ENCODE assay signal across 23 cellular contexts in genomic region chr22:48250937-48251530, GRCh38.
DNase-seq lines count a peak whose midpoint lies in the region; ATAC-seq and TF ChIP-seq lines count a peak whose summit lies in the region.
"Had no signal": no experiment of that assay in that cellular context is flagged by ENCODE, and none has a peak within 500 bp of the region (broad histone marks: within the 10 kb centered on the region; RNA-seq: fewer than 3 reads in every experiment).

No MANE protein-coding gene starts in this region.

- CTCF ChIA-PET in activated CD4-positive, alpha-beta T cell treated with anti-CD3 and anti-CD28 coated beads for 36 hours (lab: Charles Lee): no interaction called here

- DNase-seq in cardiac septum (ENCODE audit: low spot score) (peak; percentile 57), right cardiac atrium (no peak), SK-N-MC (ENCODE audit: low read depth, low spot score) (no peak), mesenteric fat pad (ENCODE audit: low spot score) (peak; percentile 51), spleen (peak; percentile 45)
- DNase-seq in activated CD4-positive, alpha-beta T cell treated with anti-CD3 and anti-CD28 coated beads for 36 hours: no peak
- DNase-seq: 8988T; ACHN; AML-193; BE2C; CD4-positive, alpha-beta T cell; CD8-positive, alpha-beta memory T cell; DMS 273 treated with DMSO at 0.1 percent for 48 hours; DMS79; EL; GDM1 had no signal

- no peak for TF ChIP-seq POLR2A in spleen (IDR thresholded peaks at IDR 0.05)

- no peak for ATAC-seq in right cardiac atrium
- no peak for ATAC-seq in activated CD4-positive, alpha-beta T cell treated with anti-CD3 and anti-CD28 coated beads for 36 hours
- ATAC-seq in HG03457 (IDR thresholded peaks at IDR 0.05; ENCODE audit: unreplicated experiment): no peak
- ATAC-seq: A549, GM12878, GM23338 had no signal

- TF ChIP-seq CTCF in spleen (IDR thresholded peaks at IDR 0.05 in 8 of 11, conservative IDR thresholded peaks at IDR 0.05 in 3 of 11): no peak

- H3K9ac ChIP-seq in SK-N-MC (ENCODE audit: insufficient read length): peak overlapping the region; percentile 67
- H3K9ac ChIP-seq: BLaER1 treated with 17β-estradiol and CSF1 and Interleukin-3, amounts not matched to agents 10 nM and 100 nM had no signal

- peaks cover 16% of the 10 kb centered on the region for H3K27me3 Mint-ChIP-seq in activated CD4-positive, alpha-beta T cell treated with anti-CD3 and anti-CD28 coated beads for 36 hours

- H3K9me3 ChIP-seq in right cardiac atrium (ENCODE audit: control insufficient read depth, low read length) (no peaks in the 10 kb centered on the region), SK-N-MC (ENCODE audit: low read depth, low read length) (no peaks in the 10 kb centered on the region), spleen (no peaks in the 10 kb centered on the region)
- H3K9me3 ChIP-seq: A549; BE2C; BLaER1 treated with 17β-estradiol and CSF1 and Interleukin-3, amounts not matched to agents 10 nM and 100 nM; HAP-1 had no signal

- no peak overlapping the region for H3K4me3 ChIP-seq in right cardiac atrium (ENCODE audit: low read length)
- H3K4me3 ChIP-seq in SK-N-MC: no peak overlapping the region
- no peak overlapping the region for H3K4me3 ChIP-seq in spleen
- H3K4me3 ChIP-seq: A549; BLaER1 treated with 17β-estradiol and CSF1 and Interleukin-3, amounts not matched to agents 10 nM and 100 nM; GM12878; GM23338; HAP-1 had no signal

- no peaks in the 10 kb centered on the region for H3K27me3 ChIP-seq in right cardiac atrium (ENCODE audit: control insufficient read depth, insufficient read depth)
- H3K27me3 ChIP-seq in spleen (replicated peaks in 1 of 7): peaks cover 0 to 73% (median 12%) of the 10 kb centered on the region in 7 donors
- H3K27me3 ChIP-seq: BE2C; BLaER1 treated with 17β-estradiol and CSF1 and Interleukin-3, amounts not matched to agents 10 nM and 100 nM had no signal

- WGBS in right cardiac atrium: 75% methylated on average over 5 of the region's 5 CpGs
- WGBS in spleen, 5 donors: 69 to 78% (median 73%) methylated on average over 5 of the region's 5 CpGs

- H3K27ac ChIP-seq in right cardiac atrium (ENCODE audit: low read length): no peak overlapping the region
- H3K27ac ChIP-seq in SK-N-MC: peak overlapping the region; percentile 99
- H3K27ac ChIP-seq in spleen: no peak overlapping the region
- H3K27ac ChIP-seq: BLaER1 treated with 17β-estradiol and CSF1 and Interleukin-3, amounts not matched to agents 10 nM and 100 nM had no signal

- POLR2A ChIA-PET in activated CD4-positive, alpha-beta T cell treated with anti-CD3 and anti-CD28 coated beads for 36 hours (lab: Charles Lee): no interaction called here

- H3K4me1 Mint-ChIP-seq in activated CD4-positive, alpha-beta T cell treated with anti-CD3 and anti-CD28 coated beads for 36 hours: no peaks in the 10 kb centered on the region
- H3K4me1 Mint-ChIP-seq: CD14-positive monocyte had no signal

- H3K4me1 ChIP-seq in right cardiac atrium (ENCODE audit: control insufficient read depth, insufficient read depth, low read length) (no peaks in the 10 kb centered on the region), spleen (no peaks in the 10 kb centered on the region)
- H3K4me1 ChIP-seq: BE2C, HAP-1 had no signal

- H3K27ac Mint-ChIP-seq in activated CD4-positive, alpha-beta T cell treated with anti-CD3 and anti-CD28 coated beads for 36 hours: no peak overlapping the region
- H3K27ac Mint-ChIP-seq: CD4-positive, alpha-beta T cell; CD8-positive, alpha-beta memory T cell; GM23338 had no signal

- no peaks in the 10 kb centered on the region for H3K36me3 Mint-ChIP-seq in activated CD4-positive, alpha-beta T cell treated with anti-CD3 and anti-CD28 coated beads for 36 hours (ENCODE audit: low read depth)
- H3K36me3 Mint-ChIP-seq: CD14-positive monocyte; CD8-positive, alpha-beta memory T cell had no signal

- H3K9me3 Mint-ChIP-seq in activated CD4-positive, alpha-beta T cell treated with anti-CD3 and anti-CD28 coated beads for 36 hours (ENCODE audit: low read depth): no peaks in the 10 kb centered on the region
- H3K9me3 Mint-ChIP-seq: CD14-positive monocyte; CD4-positive, alpha-beta T cell; CD8-positive, alpha-beta memory T cell; GM23338 had no signal

- H3K36me3 ChIP-seq in SK-N-MC (ENCODE audit: insufficient read depth, low read length) (no peaks in the 10 kb centered on the region), spleen (no peaks in the 10 kb centered on the region)
- H3K36me3 ChIP-seq: BE2C; BLaER1 treated with 17β-estradiol and CSF1 and Interleukin-3, amounts not matched to agents 10 nM and 100 nM; HAP-1 had no signal

- H3K4me3 Mint-ChIP-seq in activated CD4-positive, alpha-beta T cell treated with anti-CD3 and anti-CD28 coated beads for 36 hours: no peak overlapping the region
- H3K4me3 Mint-ChIP-seq: CD14-positive monocyte; CD4-positive, alpha-beta T cell; GM23338 had no signal

- intact Hi-C loops in cardiac septum (cut with DNase I) (no loop called here), right cardiac atrium (cut with DNase I) (no loop called here), spleen (cut with DNase I; ENCODE audit: low total_unique reads) (no loop called here)
- intact Hi-C loops in activated CD4-positive, alpha-beta T cell treated with anti-CD3 and anti-CD28 coated beads for 36 hours (cut with DNase I, micrococcal nuclease): no loop called here

Comparison
In these comparisons a context has a peak if more than half of its experiments do, and no peak if none do; other contexts are left out.
1. DNase-seq: peak in cardiac septum (single experiment), mesenteric fat pad (single experiment) and spleen (single experiment); none in right cardiac atrium (0 of 3), SK-N-MC (single experiment) and activated CD4-positive, alpha-beta T cell treated with anti-CD3 and anti-CD28 coated beads for 36 hours (single experiment).